29 cellular contexts compared by ENCODE assay signal in genomic region chr5:6962256-6962655, GRCh38.
DNase-seq lines count a peak whose midpoint lies in the region; ATAC-seq and TF ChIP-seq lines count a peak whose summit lies in the region.
"Had no signal": no experiment of that assay in that cellular context is flagged by ENCODE, and none has a peak within 500 bp of the region (broad histone marks: within the 10 kb centered on the region; RNA-seq: fewer than 3 reads in every experiment).

No MANE protein-coding gene starts in this region.

- no peak overlapping the region for H3K4me3 Mint-ChIP-seq in activated CD4-positive, alpha-beta T cell treated with anti-CD3 and anti-CD28 coated beads for 36 hours
- H3K4me3 Mint-ChIP-seq in endodermal cell: no peak overlapping the region
- H3K4me3 Mint-ChIP-seq: activated naive CD4-positive, alpha-beta T cell treated with anti-CD3 and anti-CD28 coated beads for 36 hours; activated T-cell treated with anti-CD3 and anti-CD28 coated beads, Interleukin-2, amount 50 U/mL, for 72 hours; natural killer cell; stimulated activated memory B cell treated with anti-CD40 and anti-IgM and Interleukin-4, amounts not matched to agents 10 μg/mL and 1 μg/mL and 100 μg/mL, for 72 hours; T-helper 1 cell treated with Interleukin-12 subunit alpha and Interleukin-12 subunit beta and Interleukin-4 antibody, amounts not matched to agents 30 μg/mL and 1 μg/mL, for 36 hours had no signal

- no peak for ATAC-seq in activated CD4-positive, alpha-beta T cell treated with anti-CD3 and anti-CD28 coated beads for 36 hours
- ATAC-seq in GM21619 (IDR thresholded peaks at IDR 0.05; ENCODE audit: unreplicated experiment): no peak
- ATAC-seq: activated T-cell treated with anti-CD3 and anti-CD28 coated beads, Interleukin-2, amount 50 U/mL, for 72 hours; HCT116; natural killer cell; stimulated activated memory B cell treated with anti-CD40 and anti-IgM and Interleukin-4, amounts not matched to agents 10 μg/mL and 1 μg/mL and 100 μg/mL, for 72 hours had no signal

- no peaks in the 10 kb centered on the region for H3K27me3 ChIP-seq in endodermal cell (ENCODE audit: control insufficient read depth, insufficient read depth, low read length, poor library complexity, severe bottlenecking)
- H3K27me3 ChIP-seq in Peyer's patch: no peaks in the 10 kb centered on the region
- H3K27me3 ChIP-seq in smooth muscle cell (ENCODE audit: low read depth): no peaks in the 10 kb centered on the region
- H3K27me3 ChIP-seq: BLaER1 treated with 17β-estradiol and CSF1 and Interleukin-3, amounts not matched to agents 10 nM and 100 nM; SJSA1; spleen had no signal

- H3K4me3 ChIP-seq in endodermal cell (ENCODE audit: low read length): no peak overlapping the region
- H3K4me3 ChIP-seq in Peyer's patch: no peak overlapping the region
- H3K4me3 ChIP-seq in smooth muscle cell: no peak overlapping the region
- H3K4me3 ChIP-seq: BLaER1 treated with 17β-estradiol and CSF1 and Interleukin-3, amounts not matched to agents 10 nM and 100 nM; left ventricle myocardium inferior; SJSA1; spleen had no signal

- H4K20me1 ChIP-seq in smooth muscle cell (ENCODE audit: low read depth): no peaks in the 10 kb centered on the region
- H4K20me1 ChIP-seq: BLaER1 treated with 17β-estradiol and CSF1 and Interleukin-3, amounts not matched to agents 10 nM and 100 nM had no signal

- H3K36me3 ChIP-seq in endodermal cell (ENCODE audit: control insufficient read depth, insufficient read depth, low read length) (no peaks in the 10 kb centered on the region), Peyer's patch (no peaks in the 10 kb centered on the region), smooth muscle cell (ENCODE audit: low read depth) (no peaks in the 10 kb centered on the region)
- H3K36me3 ChIP-seq: BLaER1 treated with 17β-estradiol and CSF1 and Interleukin-3, amounts not matched to agents 10 nM and 100 nM; left ventricle myocardium inferior; SJSA1; spleen had no signal

- 68 to 77% methylated on average over 4 of the region's 4 CpGs for WGBS in endodermal cell (ENCODE audit: insufficient coverage in 1 of 2, insufficient read length in 1 of 2), 2 experiments
- 69% methylated on average over 4 of the region's 4 CpGs for WGBS in smooth muscle cell (ENCODE audit: low lambda C conversion rate)

- TF ChIP-seq CTCF in endodermal cell (conservative IDR thresholded peaks at IDR 0.05) (no peak), Peyer's patch (IDR thresholded peaks at IDR 0.05) (no peak), smooth muscle cell (IDR thresholded peaks at IDR 0.05; ENCODE audit: borderline replicate concordance, insufficient read depth, poor library complexity, severe bottlenecking) (no peak)

- POLR2A ChIA-PET in activated CD4-positive, alpha-beta T cell treated with anti-CD3 and anti-CD28 coated beads for 36 hours (lab: Charles Lee): no interaction called here

- H3K27ac ChIP-seq in endodermal cell (ENCODE audit: low read depth, low read length) (no peak overlapping the region), Peyer's patch (no peak overlapping the region), smooth muscle cell (ENCODE audit: low read depth) (no peak overlapping the region)
- H3K27ac ChIP-seq: BLaER1 treated with 17β-estradiol and CSF1 and Interleukin-3, amounts not matched to agents 10 nM and 100 nM; left ventricle myocardium inferior; SJSA1; spleen had no signal

- H3K4me1 ChIP-seq in endodermal cell (ENCODE audit: control insufficient read depth, insufficient read depth, low read length): no peaks in the 10 kb centered on the region
- H3K4me1 ChIP-seq in Peyer's patch: no peaks in the 10 kb centered on the region
- H3K4me1 ChIP-seq in smooth muscle cell (ENCODE audit: low read depth): no peaks in the 10 kb centered on the region
- H3K4me1 ChIP-seq: BLaER1 treated with 17β-estradiol and CSF1 and Interleukin-3, amounts not matched to agents 10 nM and 100 nM; left ventricle myocardium inferior; SJSA1; spleen had no signal

- H3K9me3 ChIP-seq in endodermal cell (ENCODE audit: control insufficient read depth, low read length): no peaks in the 10 kb centered on the region
- no peaks in the 10 kb centered on the region for H3K9me3 ChIP-seq in Peyer's patch
- no peaks in the 10 kb centered on the region for H3K9me3 ChIP-seq in smooth muscle cell (replicated peaks; ENCODE audit: low read depth)
- H3K9me3 ChIP-seq: SJSA1 had no signal

- H3K9ac ChIP-seq in endodermal cell (ENCODE audit: extremely low read depth, low read length, poor library complexity, severe bottlenecking): no peak overlapping the region
- no peak overlapping the region for H3K9ac ChIP-seq in smooth muscle cell (ENCODE audit: low read depth)
- H3K9ac ChIP-seq: BLaER1 treated with 17β-estradiol and CSF1 and Interleukin-3, amounts not matched to agents 10 nM and 100 nM had no signal

- no peak for TF ChIP-seq POLR2A in Peyer's patch (IDR thresholded peaks at IDR 0.05)

- H3K27ac Mint-ChIP-seq in activated CD4-positive, alpha-beta T cell treated with anti-CD3 and anti-CD28 coated beads for 36 hours: no peak overlapping the region
- no peak overlapping the region for H3K27ac Mint-ChIP-seq in endodermal cell
- H3K27ac Mint-ChIP-seq: activated naive CD4-positive, alpha-beta T cell treated with anti-CD3 and anti-CD28 coated beads for 36 hours; activated T-cell treated with anti-CD3 and anti-CD28 coated beads, Interleukin-2, amount 50 U/mL, for 72 hours; natural killer cell; stimulated activated memory B cell treated with anti-CD40 and anti-IgM and Interleukin-4, amounts not matched to agents 10 μg/mL and 1 μg/mL and 100 μg/mL, for 72 hours; T-helper 1 cell treated with Interleukin-12 subunit alpha and Interleukin-12 subunit beta and Interleukin-4 antibody, amounts not matched to agents 30 μg/mL and 1 μg/mL, for 36 hours had no signal

- H3K36me3 Mint-ChIP-seq in activated CD4-positive, alpha-beta T cell treated with anti-CD3 and anti-CD28 coated beads for 36 hours (ENCODE audit: low read depth): no peaks in the 10 kb centered on the region
- peaks cover 3% of the 10 kb centered on the region for H3K36me3 Mint-ChIP-seq in endodermal cell (ENCODE audit: low read depth)
- H3K36me3 Mint-ChIP-seq: natural killer cell; stimulated activated memory B cell treated with anti-CD40 and anti-IgM and Interleukin-4, amounts not matched to agents 10 μg/mL and 1 μg/mL and 100 μg/mL, for 72 hours had no signal

- H3K4me2 ChIP-seq in smooth muscle cell: no peak overlapping the region
- H3K4me2 ChIP-seq: BLaER1 treated with 17β-estradiol and CSF1 and Interleukin-3, amounts not matched to agents 10 nM and 100 nM had no signal

- no peaks in the 10 kb centered on the region for H3K4me1 Mint-ChIP-seq in activated CD4-positive, alpha-beta T cell treated with anti-CD3 and anti-CD28 coated beads for 36 hours
- H3K4me1 Mint-ChIP-seq in endodermal cell: no peaks in the 10 kb centered on the region
- H3K4me1 Mint-ChIP-seq: natural killer cell; stimulated activated memory B cell treated with anti-CD40 and anti-IgM and Interleukin-4, amounts not matched to agents 10 μg/mL and 1 μg/mL and 100 μg/mL, for 72 hours had no signal

- CTCF ChIA-PET in activated CD4-positive, alpha-beta T cell treated with anti-CD3 and anti-CD28 coated beads for 36 hours (lab: Charles Lee): no interaction called here

- no peaks in the 10 kb centered on the region for H3F3A ChIP-seq in smooth muscle cell (ENCODE audit: low read depth)

- H3K9me3 Mint-ChIP-seq in activated CD4-positive, alpha-beta T cell treated with anti-CD3 and anti-CD28 coated beads for 36 hours (ENCODE audit: low read depth): peaks cover 2% of the 10 kb centered on the region
- peaks cover 17% of the 10 kb centered on the region for H3K9me3 Mint-ChIP-seq in endodermal cell

- intact Hi-C loops in activated CD4-positive, alpha-beta T cell treated with anti-CD3 and anti-CD28 coated beads for 36 hours (cut with DNase I, micrococcal nuclease): no loop called here

- H3K79me2 ChIP-seq in smooth muscle cell (ENCODE audit: low read depth): no peaks in the 10 kb centered on the region

- peak; percentile 4 for DNase-seq in activated CD4-positive, alpha-beta T cell treated with anti-CD3 and anti-CD28 coated beads for 48 hours
- DNase-seq in activated CD4-positive, alpha-beta T cell treated with anti-CD3 and anti-CD28 coated beads for 36 hours: no peak
- DNase-seq in NCI-H446 treated with DMSO at 0.1 percent for 48 hours (lab: John Stamatoyannopoulos, UW): peak; percentile 88
- DNase-seq in endodermal cell: peak; percentile 56
- no peak for DNase-seq in activated T-cell treated with anti-CD3 and anti-CD28 coated beads, Interleukin-2, amount 50 U/mL, for 48 hours
- no peak for DNase-seq in Peyer's patch
- no peak for DNase-seq in smooth muscle cell (lab: John Stamatoyannopoulos, UW; ENCODE audit: unreplicated experiment)
- DNase-seq: ACHN; activated CD4-positive, alpha-beta T cell treated with anti-CD3 and anti-CD28 coated beads for 1 hour; activated naive CD4-positive, alpha-beta T cell treated with anti-CD3 and anti-CD28 coated beads for 36 hours; activated T-cell treated with anti-CD3 and anti-CD28 coated beads, Interleukin-2, amount 50 U/mL, for 72 hours; COR-L47; effector CD4-positive, alpha-beta T cell; EL; foreskin fibroblast; IMR-90; left ventricle myocardium inferior; midbrain; natural killer cell; NCI-H146; retina; spleen; stimulated activated CD4-positive, alpha-beta T cell treated with anti-CD3 and anti-CD28 coated beads, Interleukin-2, amount 100 ng/mL, for 48 hours had no signal

- peaks cover 7% of the 10 kb centered on the region for H3K27me3 Mint-ChIP-seq in activated CD4-positive, alpha-beta T cell treated with anti-CD3 and anti-CD28 coated beads for 36 hours
- no peaks in the 10 kb centered on the region for H3K27me3 Mint-ChIP-seq in endodermal cell (ENCODE audit: insufficient read depth)
- H3K27me3 Mint-ChIP-seq: stimulated activated memory B cell treated with anti-CD40 and anti-IgM and Interleukin-4, amounts not matched to agents 10 μg/mL and 1 μg/mL and 100 μg/mL, for 72 hours had no signal

- no peak overlapping the region for H2AFZ ChIP-seq in smooth muscle cell (ENCODE audit: low read depth)

Comparison
In these comparisons a context has a peak if more than half of its experiments do, and no peak if none do; other contexts are left out.
1. DNase-seq: peak in activated CD4-positive, alpha-beta T cell treated with anti-CD3 and anti-CD28 coated beads for 48 hours (single experiment), NCI-H446 treated with DMSO at 0.1 percent for 48 hours (single experiment) and endodermal cell (single experiment); none in activated CD4-positive, alpha-beta T cell treated with anti-CD3 and anti-CD28 coated beads for 36 hours (single experiment), activated T-cell treated with anti-CD3 and anti-CD28 coated beads, Interleukin-2, amount 50 U/mL, for 48 hours (0 of 2), Peyer's patch (0 of 3) and smooth muscle cell (single experiment).